Comparison of ENCODE assay signal across 1 cellular context in the genomic region with DNA sequence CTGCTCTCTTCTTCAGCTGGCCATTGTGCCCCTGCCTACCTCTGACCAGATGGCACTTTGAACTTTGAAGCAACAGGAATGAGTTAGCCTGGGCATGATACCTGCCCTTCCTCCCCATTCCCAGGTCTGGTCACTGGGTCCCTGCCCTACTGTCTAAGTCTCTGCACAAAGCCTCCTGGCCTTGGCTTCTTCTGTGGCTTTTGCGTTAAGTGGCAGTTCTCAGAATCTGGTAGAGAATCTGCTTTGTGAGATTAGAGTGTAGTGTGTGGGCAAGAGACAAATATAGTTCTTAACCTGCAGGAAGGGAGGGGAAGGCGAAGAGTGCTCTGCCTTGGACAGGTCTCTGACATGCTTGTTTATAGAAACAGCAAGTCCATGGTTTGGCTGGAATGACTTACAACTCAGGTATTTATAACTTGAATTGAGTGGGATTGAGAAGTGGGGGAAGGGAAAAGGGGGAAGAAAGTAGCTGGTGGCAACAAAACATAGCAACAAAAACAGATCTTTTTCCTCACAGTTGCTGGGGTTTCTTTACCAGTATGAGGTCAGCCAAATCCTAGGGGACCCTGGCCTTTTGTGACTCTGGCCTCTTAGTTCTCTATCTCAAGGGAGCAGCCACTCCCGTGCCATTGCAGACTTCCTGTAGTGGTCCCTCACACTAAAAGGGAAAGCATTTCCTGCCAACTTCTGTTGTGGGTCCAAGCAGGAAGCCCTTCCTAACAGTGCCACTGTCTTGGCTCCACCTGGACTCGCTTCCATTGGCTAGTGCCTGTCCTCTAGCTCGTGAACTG.
TF ChIP-seq lines count a peak whose summit lies in the region.

No MANE protein-coding gene starts in this region.

TF ChIP-seq in H1, 55 proteins besides CTCF, POLR2A, EP300 and RAD21:
- TF ChIP-seq, protein P1, sequence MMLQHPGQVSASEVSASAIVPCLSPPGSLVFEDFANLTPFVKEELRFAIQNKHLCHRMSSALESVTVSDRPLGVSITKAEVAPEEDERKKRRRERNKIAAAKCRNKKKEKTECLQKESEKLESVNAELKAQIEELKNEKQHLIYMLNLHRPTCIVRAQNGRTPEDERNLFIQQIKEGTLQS (IDR thresholded peaks at IDR 0.05; ENCODE audit: insufficient read depth, low read depth, low read length): no peak
- TF ChIP-seq SUZ12 (IDR thresholded peaks at IDR 0.05; ENCODE audit: low read length) (no peak), KDM1A (IDR thresholded peaks at IDR 0.05; ENCODE audit: borderline replicate concordance, low read length) (no peak)
- TF ChIP-seq, protein P2, sequence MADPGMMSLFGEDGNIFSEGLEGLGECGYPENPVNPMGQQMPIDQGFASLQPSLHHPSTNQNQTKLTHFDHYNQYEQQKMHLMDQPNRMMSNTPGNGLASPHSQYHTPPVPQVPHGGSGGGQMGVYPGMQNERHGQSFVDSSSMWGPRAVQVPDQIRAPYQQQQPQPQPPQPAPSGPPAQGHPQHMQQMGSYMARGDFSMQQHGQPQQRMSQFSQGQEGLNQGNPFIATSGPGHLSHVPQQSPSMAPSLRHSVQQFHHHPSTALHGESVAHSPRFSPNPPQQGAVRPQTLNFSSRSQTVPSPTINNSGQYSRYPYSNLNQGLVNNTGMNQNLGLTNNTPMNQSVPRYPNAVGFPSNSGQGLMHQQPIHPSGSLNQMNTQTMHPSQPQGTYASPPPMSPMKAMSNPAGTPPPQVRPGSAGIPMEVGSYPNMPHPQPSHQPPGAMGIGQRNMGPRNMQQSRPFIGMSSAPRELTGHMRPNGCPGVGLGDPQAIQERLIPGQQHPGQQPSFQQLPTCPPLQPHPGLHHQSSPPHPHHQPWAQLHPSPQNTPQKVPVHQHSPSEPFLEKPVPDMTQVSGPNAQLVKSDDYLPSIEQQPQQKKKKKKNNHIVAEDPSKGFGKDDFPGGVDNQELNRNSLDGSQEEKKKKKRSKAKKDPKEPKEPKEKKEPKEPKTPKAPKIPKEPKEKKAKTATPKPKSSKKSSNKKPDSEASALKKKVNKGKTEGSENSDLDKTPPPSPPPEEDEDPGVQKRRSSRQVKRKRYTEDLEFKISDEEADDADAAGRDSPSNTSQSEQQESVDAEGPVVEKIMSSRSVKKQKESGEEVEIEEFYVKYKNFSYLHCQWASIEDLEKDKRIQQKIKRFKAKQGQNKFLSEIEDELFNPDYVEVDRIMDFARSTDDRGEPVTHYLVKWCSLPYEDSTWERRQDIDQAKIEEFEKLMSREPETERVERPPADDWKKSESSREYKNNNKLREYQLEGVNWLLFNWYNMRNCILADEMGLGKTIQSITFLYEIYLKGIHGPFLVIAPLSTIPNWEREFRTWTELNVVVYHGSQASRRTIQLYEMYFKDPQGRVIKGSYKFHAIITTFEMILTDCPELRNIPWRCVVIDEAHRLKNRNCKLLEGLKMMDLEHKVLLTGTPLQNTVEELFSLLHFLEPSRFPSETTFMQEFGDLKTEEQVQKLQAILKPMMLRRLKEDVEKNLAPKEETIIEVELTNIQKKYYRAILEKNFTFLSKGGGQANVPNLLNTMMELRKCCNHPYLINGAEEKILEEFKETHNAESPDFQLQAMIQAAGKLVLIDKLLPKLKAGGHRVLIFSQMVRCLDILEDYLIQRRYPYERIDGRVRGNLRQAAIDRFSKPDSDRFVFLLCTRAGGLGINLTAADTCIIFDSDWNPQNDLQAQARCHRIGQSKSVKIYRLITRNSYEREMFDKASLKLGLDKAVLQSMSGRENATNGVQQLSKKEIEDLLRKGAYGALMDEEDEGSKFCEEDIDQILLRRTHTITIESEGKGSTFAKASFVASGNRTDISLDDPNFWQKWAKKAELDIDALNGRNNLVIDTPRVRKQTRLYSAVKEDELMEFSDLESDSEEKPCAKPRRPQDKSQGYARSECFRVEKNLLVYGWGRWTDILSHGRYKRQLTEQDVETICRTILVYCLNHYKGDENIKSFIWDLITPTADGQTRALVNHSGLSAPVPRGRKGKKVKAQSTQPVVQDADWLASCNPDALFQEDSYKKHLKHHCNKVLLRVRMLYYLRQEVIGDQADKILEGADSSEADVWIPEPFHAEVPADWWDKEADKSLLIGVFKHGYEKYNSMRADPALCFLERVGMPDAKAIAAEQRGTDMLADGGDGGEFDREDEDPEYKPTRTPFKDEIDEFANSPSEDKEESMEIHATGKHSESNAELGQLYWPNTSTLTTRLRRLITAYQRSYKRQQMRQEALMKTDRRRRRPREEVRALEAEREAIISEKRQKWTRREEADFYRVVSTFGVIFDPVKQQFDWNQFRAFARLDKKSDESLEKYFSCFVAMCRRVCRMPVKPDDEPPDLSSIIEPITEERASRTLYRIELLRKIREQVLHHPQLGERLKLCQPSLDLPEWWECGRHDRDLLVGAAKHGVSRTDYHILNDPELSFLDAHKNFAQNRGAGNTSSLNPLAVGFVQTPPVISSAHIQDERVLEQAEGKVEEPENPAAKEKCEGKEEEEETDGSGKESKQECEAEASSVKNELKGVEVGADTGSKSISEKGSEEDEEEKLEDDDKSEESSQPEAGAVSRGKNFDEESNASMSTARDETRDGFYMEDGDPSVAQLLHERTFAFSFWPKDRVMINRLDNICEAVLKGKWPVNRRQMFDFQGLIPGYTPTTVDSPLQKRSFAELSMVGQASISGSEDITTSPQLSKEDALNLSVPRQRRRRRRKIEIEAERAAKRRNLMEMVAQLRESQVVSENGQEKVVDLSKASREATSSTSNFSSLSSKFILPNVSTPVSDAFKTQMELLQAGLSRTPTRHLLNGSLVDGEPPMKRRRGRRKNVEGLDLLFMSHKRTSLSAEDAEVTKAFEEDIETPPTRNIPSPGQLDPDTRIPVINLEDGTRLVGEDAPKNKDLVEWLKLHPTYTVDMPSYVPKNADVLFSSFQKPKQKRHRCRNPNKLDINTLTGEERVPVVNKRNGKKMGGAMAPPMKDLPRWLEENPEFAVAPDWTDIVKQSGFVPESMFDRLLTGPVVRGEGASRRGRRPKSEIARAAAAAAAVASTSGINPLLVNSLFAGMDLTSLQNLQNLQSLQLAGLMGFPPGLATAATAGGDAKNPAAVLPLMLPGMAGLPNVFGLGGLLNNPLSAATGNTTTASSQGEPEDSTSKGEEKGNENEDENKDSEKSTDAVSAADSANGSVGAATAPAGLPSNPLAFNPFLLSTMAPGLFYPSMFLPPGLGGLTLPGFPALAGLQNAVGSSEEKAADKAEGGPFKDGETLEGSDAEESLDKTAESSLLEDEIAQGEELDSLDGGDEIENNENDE (IDR thresholded peaks at IDR 0.05; ENCODE audit: insufficient replicate concordance, low read length): no peak
